In genomic region chr1:85718678-85719340, GRCh38 we compare ENCODE assay signal across 8 cellular contexts.
"Had no signal": no experiment of that assay in that cellular context is flagged by ENCODE, and none has a peak within 500 bp of the region (broad histone marks: within the 10 kb centered on the region; RNA-seq: fewer than 3 reads in every experiment).

No MANE protein-coding gene starts in this region.

- H3K36me3 ChIP-seq: HAP-1 had no signal

- H3K4me1 ChIP-seq: HAP-1 had no signal

- H3K4me3 Mint-ChIP-seq: HFFc6 had no signal

- DNase-seq: GOT3, H7, HFFc6, IMR-90, KG1 had no signal

- ATAC-seq: HCT116, K562 had no signal

- H3K4me3 ChIP-seq: HAP-1, K562 had no signal

- H3K27ac Mint-ChIP-seq: HFFc6 had no signal
